Comparison of ENCODE assay signal across 8 cellular contexts in the genomic region with DNA sequence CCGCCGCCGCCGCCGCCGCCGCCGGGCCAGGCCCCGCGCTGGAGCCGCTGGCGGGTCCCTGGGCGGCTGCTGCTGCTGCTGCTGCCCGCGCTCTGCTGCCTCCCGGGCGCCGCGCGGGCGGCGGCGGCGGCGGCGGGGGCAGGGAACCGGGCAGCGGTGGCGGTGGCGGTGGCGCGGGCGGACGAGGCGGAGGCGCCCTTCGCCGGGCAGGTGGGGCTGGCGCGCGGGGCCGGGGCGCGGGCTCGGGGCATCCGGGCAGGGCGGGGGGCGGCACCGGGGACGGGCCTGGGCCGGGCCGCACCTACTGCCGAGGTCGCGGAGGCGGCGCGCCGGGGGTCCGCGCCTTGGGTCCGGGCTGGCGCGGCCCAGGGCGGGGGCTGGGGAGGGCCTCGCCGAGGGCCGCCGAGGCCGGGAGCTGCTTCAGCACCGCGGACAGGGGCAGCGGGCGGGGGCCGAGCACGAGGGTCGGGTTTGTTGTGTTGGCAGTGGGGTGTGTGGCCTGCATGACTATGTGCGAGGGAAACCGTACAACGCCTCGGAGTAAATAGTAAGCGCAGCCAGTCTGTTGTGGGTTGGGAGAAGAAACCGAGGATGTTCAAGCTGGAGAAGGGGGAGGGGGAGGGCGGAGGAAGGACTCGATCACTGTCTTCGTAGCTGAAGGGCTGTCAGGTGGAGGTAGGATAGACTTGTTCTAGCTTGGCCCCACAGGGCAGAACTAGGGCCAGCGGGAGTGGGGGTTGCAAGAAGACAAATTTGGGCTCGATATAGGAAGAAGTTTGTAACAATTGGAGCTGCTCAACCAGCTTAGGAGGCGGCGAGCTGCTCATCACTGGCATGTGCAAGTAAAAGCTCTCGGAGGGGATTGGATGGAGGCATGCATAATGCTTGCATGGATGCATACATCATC. TPM values are rescaled to one million over a fixed set of nuclear protein-coding genes. Genes with fewer than 3 reads are reported as not detected.
DNase-seq lines count a peak whose midpoint lies in the region; ATAC-seq and TF ChIP-seq lines count a peak whose summit lies in the region.

No MANE protein-coding gene starts in this region.

- H2AFZ ChIP-seq in trophoblast cell (ENCODE audit: insufficient read depth, low read length, poor library complexity) = no peak overlapping the region

- DNase-seq in NCI-H1694 treated with DMSO at 0.1 percent for 48 hours (lab: John Stamatoyannopoulos, UW) (peak; percentile 3), NCI-H1694 (lab: John Stamatoyannopoulos, UW) (no peak), glomerular visceral epithelial cell (ENCODE audit: extremely low spot score) (peak; percentile 67), trophoblast cell (peak; percentile 27 to 54)
- peak in 3 of 4 experiments; percentile 1 to 42 (median 7) for DNase-seq in activated naive CD4-positive, alpha-beta T cell (lab: John Stamatoyannopoulos, UW)

- ATAC-seq in HG03025 (IDR thresholded peaks at IDR 0.05; ENCODE audit: low FRiP score, unreplicated experiment) (no peak), GM21423 (IDR thresholded peaks at IDR 0.05; ENCODE audit: unreplicated experiment) (no peak)

- no peak overlapping the region for H2BK120ac ChIP-seq in trophoblast cell (ENCODE audit: insufficient read depth, low read length, poor library complexity)

- no peak overlapping the region for H4K91ac ChIP-seq in trophoblast cell (ENCODE audit: low read depth, low read length)

- peaks cover 5 to 9% of the 10 kb centered on the region in 2 experiments for H3K4me1 ChIP-seq in trophoblast cell (ENCODE audit: control insufficient read depth in 1 of 2, insufficient read depth in 2 of 2, low read length in 2 of 2)

- no peak overlapping the region for H3K23ac ChIP-seq in trophoblast cell (ENCODE audit: low read length)

- no peaks in the 10 kb centered on the region for H3K9me3 ChIP-seq in trophoblast cell (ENCODE audit: insufficient read depth, low read depth, low read length)

- no peak overlapping the region for H3K9ac ChIP-seq in trophoblast cell (ENCODE audit: low read length)

- no peaks in the 10 kb centered on the region for H3K79me1 ChIP-seq in trophoblast cell (ENCODE audit: low read length)

- H4K12ac ChIP-seq in trophoblast cell (ENCODE audit: low read depth, low read length) = no peak overlapping the region

- no peak overlapping the region for H3K27ac ChIP-seq in trophoblast cell (ENCODE audit: low read depth, low read length)

- H3K4ac ChIP-seq in trophoblast cell (ENCODE audit: low read depth, low read length) = no peak overlapping the region

- no peak overlapping the region for H2AK5ac ChIP-seq in trophoblast cell (ENCODE audit: low read length)

- H3K18ac ChIP-seq in trophoblast cell (ENCODE audit: low read length) = no peak overlapping the region

- H3K14ac ChIP-seq in trophoblast cell (ENCODE audit: low read length) = no peak overlapping the region

- no peaks in the 10 kb centered on the region for H3K36me3 ChIP-seq in trophoblast cell (ENCODE audit: control insufficient read depth in 1 of 2, insufficient read depth in 2 of 2, low read length in 2 of 2)

- H4K8ac ChIP-seq in trophoblast cell (ENCODE audit: low read depth, low read length) = no peak overlapping the region

- peaks cover 14% of the 10 kb centered on the region for H3K27me3 ChIP-seq in trophoblast cell (ENCODE audit: insufficient read depth, low read length)

- H3K4me2 ChIP-seq in trophoblast cell (ENCODE audit: low read length) = peak overlapping the region; percentile 88

- no CpG with 5 or more reads among the region's 91 CpGs for WGBS in trophoblast cell (ENCODE audit: extremely low coverage, insufficient coverage, insufficient read length)

- H2BK12ac ChIP-seq in trophoblast cell (ENCODE audit: low read length) = no peak overlapping the region

- no peak overlapping the region for H3K4me3 ChIP-seq in trophoblast cell (ENCODE audit: low read depth, low read length)

- no peak overlapping the region for H2BK5ac ChIP-seq in trophoblast cell (ENCODE audit: low read depth, low read length, poor library complexity)

- H3K79me2 ChIP-seq in trophoblast cell (ENCODE audit: control insufficient read depth, insufficient read depth, low read length, poor library complexity) = no peaks in the 10 kb centered on the region

TF ChIP-seq in PFSK-1, 5 proteins besides CTCF, POLR2A, EP300 and RAD21:
- peak; percentile 93 to 97 for TF ChIP-seq REST (IDR thresholded peaks at IDR 0.05; ENCODE audit: insufficient read depth in 1 of 2, low read depth in 2 of 2, low read length in 2 of 2)
- TF ChIP-seq FOXP2 (optimal IDR thresholded peaks at IDR 0.05; ENCODE audit: borderline replicate concordance, extremely low read depth, extremely low read length, insufficient read depth) = no peak
- no peak for TF ChIP-seq TAF1 (IDR thresholded peaks at IDR 0.05; ENCODE audit: borderline replicate concordance, insufficient read depth, low read length)
- TF ChIP-seq POLR2AphosphoS5 (IDR thresholded peaks at IDR 0.05; ENCODE audit: low read depth, low read length) = no peak
- peak; percentile 91 for TF ChIP-seq SIN3A (IDR thresholded peaks at IDR 0.05; ENCODE audit: borderline replicate concordance, insufficient read depth, low read length)

RNA-seq across cellular contexts. Expression of gene MMP24, which starts 0.5 kb away (rescaled TPM):
- polyA plus RNA-seq in PFSK-1 (2012; ENCODE audit: insufficient read length, low read depth) = 0.31 TPM
- 1.1 and 1.2 TPM in 2 replicates for polyA plus RNA-seq in trophoblast cell (2013)

RNA-seq across cellular contexts. Expression of gene MMP24OS, which starts 50.9 kb away (rescaled TPM):
- 90.3 TPM for polyA plus RNA-seq in PFSK-1 (2012; ENCODE audit: insufficient read length, low read depth)
- 76.2 and 79.4 TPM in 2 replicates for polyA plus RNA-seq in trophoblast cell (2013)

RNA-seq across cellular contexts. Expression of gene PROCR, which starts 55.2 kb away (rescaled TPM):
- 83.0 TPM for polyA plus RNA-seq in PFSK-1 (2012; ENCODE audit: insufficient read length, low read depth)
- polyA plus RNA-seq in trophoblast cell (2013) = 17.1 and 18.6 TPM in 2 replicates

RNA-seq across cellular contexts. Expression of gene EIF6, which starts 57.5 kb away (rescaled TPM):
- 497 TPM for polyA plus RNA-seq in PFSK-1 (2012; ENCODE audit: insufficient read length, low read depth)
- 91.0 and 92.3 TPM in 2 replicates for polyA plus RNA-seq in trophoblast cell (2013)
